In the genomic region with DNA sequence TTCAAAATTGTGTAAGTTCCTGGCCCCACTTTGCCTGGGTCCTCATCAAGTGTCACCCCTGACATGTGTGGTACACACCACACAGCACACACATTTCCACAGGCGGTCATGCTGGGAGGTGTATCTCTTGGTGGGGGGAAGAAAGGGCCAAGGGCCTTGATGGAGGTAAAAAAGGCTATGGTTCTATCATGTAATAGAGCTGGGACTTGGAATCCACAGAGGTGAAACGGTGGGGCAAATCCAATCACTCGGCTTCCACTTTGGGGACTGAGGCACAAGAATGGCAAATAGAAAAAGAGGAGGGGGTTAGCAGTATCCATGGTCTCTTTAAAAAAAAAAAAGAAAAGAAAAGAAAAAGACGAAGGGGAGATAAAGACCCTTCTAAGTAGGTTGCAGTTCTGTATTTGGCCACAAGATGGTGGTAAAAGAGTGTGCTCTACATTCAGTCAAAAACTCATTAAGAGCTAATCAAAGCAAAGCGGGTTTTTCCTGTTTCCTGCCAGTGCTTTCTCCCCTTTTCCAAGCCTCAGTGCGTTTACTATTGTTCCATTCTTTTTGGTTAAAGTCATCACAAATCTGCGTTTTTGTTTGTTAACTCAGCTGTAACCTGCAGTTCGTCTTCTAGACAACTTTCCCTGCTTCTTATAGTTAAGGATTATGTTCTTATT, we compare ENCODE assay signal across 1 cellular context.
A peak's percentile ranks its signal among the peaks of the same experiment; 100 is the strongest.
TF ChIP-seq lines count a peak whose summit lies in the region.

No MANE protein-coding gene starts in this region.

TF ChIP-seq in H1, 55 proteins besides CTCF, POLR2A, EP300 and RAD21:
- TF ChIP-seq, protein P1, sequence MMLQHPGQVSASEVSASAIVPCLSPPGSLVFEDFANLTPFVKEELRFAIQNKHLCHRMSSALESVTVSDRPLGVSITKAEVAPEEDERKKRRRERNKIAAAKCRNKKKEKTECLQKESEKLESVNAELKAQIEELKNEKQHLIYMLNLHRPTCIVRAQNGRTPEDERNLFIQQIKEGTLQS (IDR thresholded peaks at IDR 0.05; ENCODE audit: insufficient read depth, low read depth, low read length): no peak
- TF ChIP-seq KDM4A (IDR thresholded peaks at IDR 0.05; ENCODE audit: low read depth, low read length, severe bottlenecking): no peak
- TF ChIP-seq NRF1 (IDR thresholded peaks at IDR 0.05; ENCODE audit: low read depth, low read length): no peak
- peak; percentile 24 for TF ChIP-seq ASH2L (IDR thresholded peaks at IDR 0.05; ENCODE audit: low read length)
- TF ChIP-seq TBP (IDR thresholded peaks at IDR 0.05; ENCODE audit: low read depth, low read length): no peak
- peak; percentile 44; the same call in 1 of the 2 replicates for TF ChIP-seq SP1 (IDR thresholded peaks at IDR 0.05; ENCODE audit: low read depth, low read length)
- no peak for TF ChIP-seq EZH2 (IDR thresholded peaks at IDR 0.05; ENCODE audit: low read depth, low read length, severe bottlenecking)
- TF ChIP-seq NANOG (IDR thresholded peaks at IDR 0.05; ENCODE audit: insufficient read depth, low read depth, low read length, poor library complexity, severe bottlenecking): no peak
- TF ChIP-seq, protein P2, sequence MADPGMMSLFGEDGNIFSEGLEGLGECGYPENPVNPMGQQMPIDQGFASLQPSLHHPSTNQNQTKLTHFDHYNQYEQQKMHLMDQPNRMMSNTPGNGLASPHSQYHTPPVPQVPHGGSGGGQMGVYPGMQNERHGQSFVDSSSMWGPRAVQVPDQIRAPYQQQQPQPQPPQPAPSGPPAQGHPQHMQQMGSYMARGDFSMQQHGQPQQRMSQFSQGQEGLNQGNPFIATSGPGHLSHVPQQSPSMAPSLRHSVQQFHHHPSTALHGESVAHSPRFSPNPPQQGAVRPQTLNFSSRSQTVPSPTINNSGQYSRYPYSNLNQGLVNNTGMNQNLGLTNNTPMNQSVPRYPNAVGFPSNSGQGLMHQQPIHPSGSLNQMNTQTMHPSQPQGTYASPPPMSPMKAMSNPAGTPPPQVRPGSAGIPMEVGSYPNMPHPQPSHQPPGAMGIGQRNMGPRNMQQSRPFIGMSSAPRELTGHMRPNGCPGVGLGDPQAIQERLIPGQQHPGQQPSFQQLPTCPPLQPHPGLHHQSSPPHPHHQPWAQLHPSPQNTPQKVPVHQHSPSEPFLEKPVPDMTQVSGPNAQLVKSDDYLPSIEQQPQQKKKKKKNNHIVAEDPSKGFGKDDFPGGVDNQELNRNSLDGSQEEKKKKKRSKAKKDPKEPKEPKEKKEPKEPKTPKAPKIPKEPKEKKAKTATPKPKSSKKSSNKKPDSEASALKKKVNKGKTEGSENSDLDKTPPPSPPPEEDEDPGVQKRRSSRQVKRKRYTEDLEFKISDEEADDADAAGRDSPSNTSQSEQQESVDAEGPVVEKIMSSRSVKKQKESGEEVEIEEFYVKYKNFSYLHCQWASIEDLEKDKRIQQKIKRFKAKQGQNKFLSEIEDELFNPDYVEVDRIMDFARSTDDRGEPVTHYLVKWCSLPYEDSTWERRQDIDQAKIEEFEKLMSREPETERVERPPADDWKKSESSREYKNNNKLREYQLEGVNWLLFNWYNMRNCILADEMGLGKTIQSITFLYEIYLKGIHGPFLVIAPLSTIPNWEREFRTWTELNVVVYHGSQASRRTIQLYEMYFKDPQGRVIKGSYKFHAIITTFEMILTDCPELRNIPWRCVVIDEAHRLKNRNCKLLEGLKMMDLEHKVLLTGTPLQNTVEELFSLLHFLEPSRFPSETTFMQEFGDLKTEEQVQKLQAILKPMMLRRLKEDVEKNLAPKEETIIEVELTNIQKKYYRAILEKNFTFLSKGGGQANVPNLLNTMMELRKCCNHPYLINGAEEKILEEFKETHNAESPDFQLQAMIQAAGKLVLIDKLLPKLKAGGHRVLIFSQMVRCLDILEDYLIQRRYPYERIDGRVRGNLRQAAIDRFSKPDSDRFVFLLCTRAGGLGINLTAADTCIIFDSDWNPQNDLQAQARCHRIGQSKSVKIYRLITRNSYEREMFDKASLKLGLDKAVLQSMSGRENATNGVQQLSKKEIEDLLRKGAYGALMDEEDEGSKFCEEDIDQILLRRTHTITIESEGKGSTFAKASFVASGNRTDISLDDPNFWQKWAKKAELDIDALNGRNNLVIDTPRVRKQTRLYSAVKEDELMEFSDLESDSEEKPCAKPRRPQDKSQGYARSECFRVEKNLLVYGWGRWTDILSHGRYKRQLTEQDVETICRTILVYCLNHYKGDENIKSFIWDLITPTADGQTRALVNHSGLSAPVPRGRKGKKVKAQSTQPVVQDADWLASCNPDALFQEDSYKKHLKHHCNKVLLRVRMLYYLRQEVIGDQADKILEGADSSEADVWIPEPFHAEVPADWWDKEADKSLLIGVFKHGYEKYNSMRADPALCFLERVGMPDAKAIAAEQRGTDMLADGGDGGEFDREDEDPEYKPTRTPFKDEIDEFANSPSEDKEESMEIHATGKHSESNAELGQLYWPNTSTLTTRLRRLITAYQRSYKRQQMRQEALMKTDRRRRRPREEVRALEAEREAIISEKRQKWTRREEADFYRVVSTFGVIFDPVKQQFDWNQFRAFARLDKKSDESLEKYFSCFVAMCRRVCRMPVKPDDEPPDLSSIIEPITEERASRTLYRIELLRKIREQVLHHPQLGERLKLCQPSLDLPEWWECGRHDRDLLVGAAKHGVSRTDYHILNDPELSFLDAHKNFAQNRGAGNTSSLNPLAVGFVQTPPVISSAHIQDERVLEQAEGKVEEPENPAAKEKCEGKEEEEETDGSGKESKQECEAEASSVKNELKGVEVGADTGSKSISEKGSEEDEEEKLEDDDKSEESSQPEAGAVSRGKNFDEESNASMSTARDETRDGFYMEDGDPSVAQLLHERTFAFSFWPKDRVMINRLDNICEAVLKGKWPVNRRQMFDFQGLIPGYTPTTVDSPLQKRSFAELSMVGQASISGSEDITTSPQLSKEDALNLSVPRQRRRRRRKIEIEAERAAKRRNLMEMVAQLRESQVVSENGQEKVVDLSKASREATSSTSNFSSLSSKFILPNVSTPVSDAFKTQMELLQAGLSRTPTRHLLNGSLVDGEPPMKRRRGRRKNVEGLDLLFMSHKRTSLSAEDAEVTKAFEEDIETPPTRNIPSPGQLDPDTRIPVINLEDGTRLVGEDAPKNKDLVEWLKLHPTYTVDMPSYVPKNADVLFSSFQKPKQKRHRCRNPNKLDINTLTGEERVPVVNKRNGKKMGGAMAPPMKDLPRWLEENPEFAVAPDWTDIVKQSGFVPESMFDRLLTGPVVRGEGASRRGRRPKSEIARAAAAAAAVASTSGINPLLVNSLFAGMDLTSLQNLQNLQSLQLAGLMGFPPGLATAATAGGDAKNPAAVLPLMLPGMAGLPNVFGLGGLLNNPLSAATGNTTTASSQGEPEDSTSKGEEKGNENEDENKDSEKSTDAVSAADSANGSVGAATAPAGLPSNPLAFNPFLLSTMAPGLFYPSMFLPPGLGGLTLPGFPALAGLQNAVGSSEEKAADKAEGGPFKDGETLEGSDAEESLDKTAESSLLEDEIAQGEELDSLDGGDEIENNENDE (IDR thresholded peaks at IDR 0.05; ENCODE audit: insufficient replicate concordance, low read length): no peak
- TF ChIP-seq SAP30 (IDR thresholded peaks at IDR 0.05; ENCODE audit: insufficient read depth, insufficient replicate concordance, low read length): no peak
- TF ChIP-seq SP4 (IDR thresholded peaks at IDR 0.05; ENCODE audit: low read length): no peak
- no peak for TF ChIP-seq RXRA (IDR thresholded peaks at IDR 0.05; ENCODE audit: insufficient read depth, low read depth, low read length)
TF ChIP-seq in H1: peak in this region for 2.
